In genomic region chr2:215830313-215830712, GRCh38 we compare ENCODE assay signal across 10 cellular contexts.
A peak's percentile ranks its signal among the peaks of the same experiment; 100 is the strongest.
DNase-seq lines count a peak whose midpoint lies in the region; ATAC-seq, FAIRE-seq and TF ChIP-seq lines count a peak whose summit lies in the region.
"Had no signal": no experiment of that assay in that cellular context is flagged by ENCODE, and none has a peak within 500 bp of the region (broad histone marks: within the 10 kb centered on the region; RNA-seq: fewer than 3 reads in every experiment).

No MANE protein-coding gene starts in this region.

- peak in 1 of 2 experiments; percentile 77 for DNase-seq in A549 (ENCODE audit: low read depth in 1 of 2, low spot score in 1 of 2)
- peak; percentile 95 for DNase-seq in LHCN-M2 (ENCODE audit: low read depth)
- peak; percentile 78 for DNase-seq in erythroblast (lab: John Stamatoyannopoulos, UW)
- peak; percentile 40 to 83 for DNase-seq in lung microvascular endothelial cell (ENCODE audit: low read depth in 2 of 2)
- no peak for DNase-seq in activated naive CD4-positive, alpha-beta T cell treated with Interleukin-2 at 50 U/mL for 16 hours
- no peak for DNase-seq in activated T-cell treated with anti-CD3 and anti-CD28 coated beads, Interleukin-2, amount 50 U/mL, for 48 hours
- DNase-seq: activated T-cell treated with anti-CD3 and anti-CD28 coated beads for 4 hours, natural killer cell had no signal

- POLR2A ChIA-PET in A549 (lab: Yijun Ruan, JAX): interaction anchor here (1.0 kb wide), 1 partner anchor 397 kb away, joined by 3 read pairs; no protein-coding TSS in a partner anchor

- ATAC-seq in A549: peak in 1 of 2 experiments; percentile 35; a peak in 2 of 6 replicates
- ATAC-seq in HG03095 (IDR thresholded peaks at IDR 0.05; ENCODE audit: unreplicated experiment): no peak
- ATAC-seq in HG02852 (IDR thresholded peaks at IDR 0.05; ENCODE audit: unreplicated experiment): no peak
- ATAC-seq: natural killer cell had no signal

- peak; percentile 6 to 26; a peak in 1 of 5 replicates for TF ChIP-seq RAD21 in A549 (conservative IDR thresholded peaks at IDR 0.05 in 1 of 2, IDR thresholded peaks at IDR 0.05 in 1 of 2)

- 51% methylated on average over 4 of the region's 4 CpGs for WGBS in A549 (ENCODE audit: missing lambda C conversion rate)

- CTCF ChIA-PET in A549 (lab: Yijun Ruan, JAX): interaction anchor here (1.0 to 1.8 kb wide), 4 partner anchors 38 to 451 kb away, joined by 3 read pairs; no protein-coding TSS in a partner anchor

- H3K4me2 ChIP-seq in A549: 0 out of 3 replicates have a peak overlapping the region, but pooled peaks have one; percentile 7

- TF ChIP-seq EP300 in A549 (IDR thresholded peaks at IDR 0.05): no peak

- peak overlapping the region; percentile 70 to 78 for H3K27ac ChIP-seq in A549

- TF ChIP-seq POLR2A in A549 (IDR thresholded peaks at IDR 0.05; ENCODE audit: low read length) (no peak), erythroblast (IDR thresholded peaks at IDR 0.05; ENCODE audit: low read length) (no peak)

- peaks cover 70% of the 10 kb centered on the region for H3K4me1 ChIP-seq in A549

- H3K4me3 ChIP-seq in A549: no peak overlapping the region

- FAIRE-seq in A549 (lab: Jason Lieb, UNC): no peak

- H3K9me3 ChIP-seq in A549: no peaks in the 10 kb centered on the region

- no peak for TF ChIP-seq CTCF in A549 (IDR thresholded peaks at IDR 0.05)

TF ChIP-seq in A549, 52 proteins besides CTCF, POLR2A, EP300 and RAD21:
- TF ChIP-seq HES2 (IDR thresholded peaks at IDR 0.05) (no peak), JUN (IDR thresholded peaks at IDR 0.05) (no peak), JUNB (IDR thresholded peaks at IDR 0.05) (no peak), NFE2L2 (conservative IDR thresholded peaks at IDR 0.05; ENCODE audit: low read length) (no peak), TFCP2L1 (CRISPR knock-in tag; IDR thresholded peaks at IDR 0.05) (no peak), BCL3 (IDR thresholded peaks at IDR 0.05) (no peak), RARB (CRISPR knock-in tag; IDR thresholded peaks at IDR 0.05) (no peak), GATA3 (IDR thresholded peaks at IDR 0.05; ENCODE audit: borderline replicate concordance) (no peak), SREBF2 (IDR thresholded peaks at IDR 0.05) (no peak), PHF8 (IDR thresholded peaks at IDR 0.05; ENCODE audit: borderline replicate concordance, low read depth) (no peak), ZFP36 (IDR thresholded peaks at IDR 0.05; ENCODE audit: borderline replicate concordance, partially characterized antibody) (no peak), CHD4 (IDR thresholded peaks at IDR 0.05; ENCODE audit: borderline replicate concordance) (no peak), MAFK (IDR thresholded peaks at IDR 0.05; ENCODE audit: partially characterized antibody) (no peak), CEBPB (IDR thresholded peaks at IDR 0.05) (no peak), ESRRA (IDR thresholded peaks at IDR 0.05; ENCODE audit: borderline replicate concordance, low read length) (no peak)

Comparison
In these comparisons a context has a peak if more than half of its experiments do, and no peak if none do; other contexts are left out.
1. DNase-seq: peak in LHCN-M2 (single experiment), erythroblast (2 of 2) and lung microvascular endothelial cell (2 of 2); none in activated naive CD4-positive, alpha-beta T cell treated with Interleukin-2 at 50 U/mL for 16 hours (single experiment) and activated T-cell treated with anti-CD3 and anti-CD28 coated beads, Interleukin-2, amount 50 U/mL, for 48 hours (0 of 2).